In genomic region chr5:174493536-174493935, GRCh38 we compare ENCODE assay signal across 31 cellular contexts.
"Had no signal": no experiment of that assay in that cellular context is flagged by ENCODE, and none has a peak within 500 bp of the region (broad histone marks: within the 10 kb centered on the region; RNA-seq: fewer than 3 reads in every experiment).

No MANE protein-coding gene starts in this region.

- H3K36me3 Mint-ChIP-seq: stimulated activated memory B cell treated with anti-CD40 and anti-IgM and Interleukin-4, amounts not matched to agents 10 μg/mL and 1 μg/mL and 100 μg/mL, for 72 hours had no signal

- DNase-seq: activated CD4-positive, alpha-beta memory T cell treated with anti-CD3 and anti-CD28 coated beads, Interleukin-2, amount 10 ng/mL, durations not matched to agents 7 days and 5 days; activated CD4-positive, alpha-beta T cell treated with anti-CD3 and anti-CD28 coated beads for 1 hour; activated CD4-positive, alpha-beta T cell treated with anti-CD3 and anti-CD28 coated beads, Interleukin-2, amount 10 ng/mL, durations not matched to agents 7 days and 5 days; activated CD8-positive, alpha-beta memory T cell treated with anti-CD3 and anti-CD28 coated beads, Interleukin-2, amount 50 U/mL, for 48 hours; activated gamma-delta T cell; activated naive CD4-positive, alpha-beta T cell treated with anti-CD3 and anti-CD28 coated beads, Interleukin-2, amount 50 U/mL, for 16 hours; activated T-cell treated with anti-CD3 and anti-CD28 coated beads, Interleukin-2, amount 50 U/mL, for 24 hours; amniotic stem cell; brain microvascular endothelial cell; dorsolateral prefrontal cortex; effector memory CD4-positive, alpha-beta T cell; gastrocnemius medialis; islet precursor cell; left ventricle myocardium superior; ovary; retina; sigmoid colon; small intestine; stimulated activated CD4-positive, alpha-beta T cell treated with anti-CD3 and anti-CD28 coated beads, Interleukin-4, amount 100 ng/mL, for 4 hours; stimulated activated CD8-positive, alpha-beta memory T cell treated with anti-CD3 and anti-CD28 coated beads, Interleukin-4, amount 100 ng/mL, for 48 hours; stomach; T-helper 9 cell; thyroid gland; upper lobe of right lung had no signal

- H3K4me3 ChIP-seq: coronary artery, dorsolateral prefrontal cortex, gastrocnemius medialis, hepatocyte, ovary, prostate gland, sigmoid colon, stomach, thyroid gland, upper lobe of right lung had no signal

- H3K4me1 ChIP-seq: gastrocnemius medialis, prostate gland, sigmoid colon, stomach, thyroid gland, upper lobe of right lung had no signal

- H3K36me3 ChIP-seq: brain microvascular endothelial cell, gastrocnemius medialis, neutrophil, ovary, prostate gland, sigmoid colon, stomach, thyroid gland, upper lobe of right lung had no signal

- H3K27me3 ChIP-seq: brain microvascular endothelial cell, dorsolateral prefrontal cortex, gastrocnemius medialis, hepatocyte, neutrophil, ovary, sigmoid colon, stomach, thyroid gland, upper lobe of right lung had no signal

- H3K27me3 Mint-ChIP-seq: activated CD4-positive, alpha-beta memory T cell treated with anti-CD3 and anti-CD28 coated beads, Interleukin-2, amount 10 ng/mL, durations not matched to agents 7 days and 5 days; activated CD4-positive, alpha-beta T cell treated with anti-CD3 and anti-CD28 coated beads, Interleukin-2, amount 10 ng/mL, durations not matched to agents 7 days and 5 days; activated T-cell treated with anti-CD3 and anti-CD28 coated beads, Interleukin-2, amount 50 U/mL, for 24 hours; stimulated activated memory B cell treated with anti-CD40 and anti-IgM and Interleukin-4, amounts not matched to agents 10 μg/mL and 1 μg/mL and 100 μg/mL, for 72 hours had no signal

- H3K27ac Mint-ChIP-seq: activated CD4-positive, alpha-beta memory T cell treated with anti-CD3 and anti-CD28 coated beads, Interleukin-2, amount 10 ng/mL, durations not matched to agents 7 days and 5 days; activated CD4-positive, alpha-beta T cell treated with anti-CD3 and anti-CD28 coated beads, Interleukin-2, amount 10 ng/mL, durations not matched to agents 7 days and 5 days; activated T-cell treated with anti-CD3 and anti-CD28 coated beads, Interleukin-2, amount 50 U/mL, for 24 hours; nephron; stimulated activated memory B cell treated with anti-CD40 and anti-IgM and Interleukin-4, amounts not matched to agents 10 μg/mL and 1 μg/mL and 100 μg/mL, for 72 hours; WTC11 had no signal

- H3K4me1 Mint-ChIP-seq: activated CD4-positive, alpha-beta memory T cell treated with anti-CD3 and anti-CD28 coated beads, Interleukin-2, amount 10 ng/mL, durations not matched to agents 7 days and 5 days; activated CD4-positive, alpha-beta T cell treated with anti-CD3 and anti-CD28 coated beads, Interleukin-2, amount 10 ng/mL, durations not matched to agents 7 days and 5 days; nephron; stimulated activated memory B cell treated with anti-CD40 and anti-IgM and Interleukin-4, amounts not matched to agents 10 μg/mL and 1 μg/mL and 100 μg/mL, for 72 hours had no signal

- ATAC-seq: gastrocnemius medialis; left ventricle myocardium superior; stimulated activated memory B cell treated with anti-CD40 and anti-IgM and Interleukin-4, amounts not matched to agents 10 μg/mL and 1 μg/mL and 100 μg/mL, for 72 hours; upper lobe of right lung; WTC11 had no signal

- H3K4me3 Mint-ChIP-seq: activated CD4-positive, alpha-beta memory T cell treated with anti-CD3 and anti-CD28 coated beads, Interleukin-2, amount 10 ng/mL, durations not matched to agents 7 days and 5 days; activated CD4-positive, alpha-beta T cell treated with anti-CD3 and anti-CD28 coated beads, Interleukin-2, amount 10 ng/mL, durations not matched to agents 7 days and 5 days; activated T-cell treated with anti-CD3 and anti-CD28 coated beads, Interleukin-2, amount 50 U/mL, for 24 hours; nephron; stimulated activated memory B cell treated with anti-CD40 and anti-IgM and Interleukin-4, amounts not matched to agents 10 μg/mL and 1 μg/mL and 100 μg/mL, for 72 hours; WTC11 had no signal

- H3K27ac ChIP-seq: brain microvascular endothelial cell, coronary artery, dorsolateral prefrontal cortex, gastrocnemius medialis, hepatocyte, neutrophil, ovary, sigmoid colon, stomach, thyroid gland, upper lobe of right lung had no signal

- H3K9me3 ChIP-seq: neutrophil, ovary, prostate gland, thyroid gland had no signal
